8 cellular contexts compared by ENCODE assay signal in genomic region chr4:39181905-39182638, GRCh38. TPM values are rescaled to one million over a fixed set of nuclear protein-coding genes. Genes with fewer than 3 reads are reported as not detected.
DNase-seq lines count a peak whose midpoint lies in the region; ATAC-seq and TF ChIP-seq lines count a peak whose summit lies in the region.

Gene WDR19 (plus strand): TSS chr4:39182529. CDS start chr4:39182558, 29 bp downstream.

- H3K36me3 ChIP-seq in thyroid gland = peaks cover 3 to 6% of the 10 kb centered on the region in 2 donors

- H3K4me3 ChIP-seq in thyroid gland (replicated peaks in 1 of 3) = peak within 1 kb of the TSS; percentile 44 to 89 (median 51)

- H3K4me1 Mint-ChIP-seq in activated naive CD8-positive, alpha-beta T cell treated with anti-CD3 and anti-CD28 coated beads, Interleukin-2, amount 10 ng/mL, durations not matched to agents 7 days and 5 days = peaks cover 2% of the 10 kb centered on the region
- H3K4me1 Mint-ChIP-seq in osteocyte (ENCODE audit: unreplicated experiment) = peaks cover 11% of the 10 kb centered on the region

- no peaks in the 10 kb centered on the region for H3K9me3 Mint-ChIP-seq in activated naive CD8-positive, alpha-beta T cell treated with anti-CD3 and anti-CD28 coated beads, Interleukin-2, amount 10 ng/mL, durations not matched to agents 7 days and 5 days
- H3K9me3 Mint-ChIP-seq in osteocyte (ENCODE audit: unreplicated experiment) = no peaks in the 10 kb centered on the region

- TF ChIP-seq CTCF in osteocyte (IDR thresholded peaks at IDR 0.05) (peak; percentile 62), thyroid gland (IDR thresholded peaks at IDR 0.05) (peak in 5 of 6 experiments; percentile 26 to 60 (median 48))

- peak; percentile 43 for TF ChIP-seq POLR2A in GM10847 (IDR thresholded peaks at IDR 0.05; ENCODE audit: extremely low read depth, insufficient read length)
- peak in 1 of 2 donors; percentile 71 for TF ChIP-seq POLR2A in thyroid gland (IDR thresholded peaks at IDR 0.05)

- H3K27ac Mint-ChIP-seq in activated naive CD8-positive, alpha-beta T cell treated with anti-CD3 and anti-CD28 coated beads, Interleukin-2, amount 10 ng/mL, durations not matched to agents 7 days and 5 days = no peak within 1 kb of the TSS
- no peak within 1 kb of the TSS for H3K27ac Mint-ChIP-seq in osteocyte (ENCODE audit: unreplicated experiment)

- peaks cover 7 to 10% of the 10 kb centered on the region in 2 donors for H3K4me1 ChIP-seq in thyroid gland

- H3K9me3 ChIP-seq in thyroid gland = no peaks in the 10 kb centered on the region

- POLR2A ChIA-PET in activated naive CD8-positive, alpha-beta T cell treated with anti-CD3 and anti-CD28 coated beads, Interleukin-2, amount 10 ng/mL, durations not matched to agents 7 days and 5 days (lab: Charles Lee) = interaction anchor here (0.6 to 1.3 kb wide), 4 partner anchors 11 to 1401 kb away, joined by 3 read pairs; no protein-coding TSS in a partner anchor

- H3K27me3 Mint-ChIP-seq in activated naive CD8-positive, alpha-beta T cell treated with anti-CD3 and anti-CD28 coated beads, Interleukin-2, amount 10 ng/mL, durations not matched to agents 7 days and 5 days = peaks cover 8% of the 10 kb centered on the region
- peaks cover 2% of the 10 kb centered on the region for H3K27me3 Mint-ChIP-seq in osteocyte (ENCODE audit: unreplicated experiment)

- H3K27ac ChIP-seq in thyroid gland = peak within 1 kb of the TSS; percentile 41 to 58 (median 53)

- no peak within 1 kb of the TSS for H3K4me3 Mint-ChIP-seq in activated naive CD8-positive, alpha-beta T cell treated with anti-CD3 and anti-CD28 coated beads, Interleukin-2, amount 10 ng/mL, durations not matched to agents 7 days and 5 days
- peak within 1 kb of the TSS; percentile 38 for H3K4me3 Mint-ChIP-seq in osteocyte (ENCODE audit: unreplicated experiment)

- intact Hi-C loops in head of caudate nucleus (cut with DNase I) = loop anchor here (5.0 to 10.0 kb wide), 2 partner anchors 137 to 280 kb away; no protein-coding TSS in a partner anchor
- intact Hi-C loops in thyroid gland (cut with DNase I) = no loop called here

- WGBS in thyroid gland, 2 donors = 0 to 1% methylated on average over 43 to 48 of the region's 48 CpGs

- DNase-seq in NCI-H1092 treated with DMSO at 0.1 percent for 48 hours (lab: John Stamatoyannopoulos, UW) (peak; percentile 99), SKM-1 (lab: John Stamatoyannopoulos, UW; ENCODE audit: unreplicated experiment) (peak; percentile 97), head of caudate nucleus (peak; percentile 97 to 100 (median 100)), osteocyte (ENCODE audit: extremely low spot score, unreplicated experiment) (peak; percentile 99), thyroid gland (peak; percentile 99 to 100)
- peak; percentile 96 for DNase-seq in activated naive CD8-positive, alpha-beta T cell treated with anti-CD3 and anti-CD28 coated beads, Interleukin-2, amount 10 ng/mL, durations not matched to agents 7 days and 5 days

- ATAC-seq in HG02610 (IDR thresholded peaks at IDR 0.05; ENCODE audit: unreplicated experiment) = peak; percentile 99
- ATAC-seq in activated naive CD8-positive, alpha-beta T cell treated with anti-CD3 and anti-CD28 coated beads, Interleukin-2, amount 10 ng/mL, durations not matched to agents 7 days and 5 days (ENCODE audit: low read depth) = peak; percentile 99

- H3K36me3 Mint-ChIP-seq in activated naive CD8-positive, alpha-beta T cell treated with anti-CD3 and anti-CD28 coated beads, Interleukin-2, amount 10 ng/mL, durations not matched to agents 7 days and 5 days = peaks cover 4% of the 10 kb centered on the region
- H3K36me3 Mint-ChIP-seq in osteocyte (ENCODE audit: unreplicated experiment) = peaks cover 10% of the 10 kb centered on the region

- no peaks in the 10 kb centered on the region for H3K27me3 ChIP-seq in thyroid gland

RNA-seq across cellular contexts. Expression of gene WDR19, which starts in this region (rescaled TPM):
- 10 to 100 TPM; 14.2 to 21.0 TPM for total RNA-seq in activated naive CD8-positive, alpha-beta T cell treated with anti-CD3 and anti-CD28 coated beads, Interleukin-2, amount 10 ng/mL, durations not matched to agents 7 days and 5 days
- total RNA-seq in osteocyte (42.5 and 45.9 TPM in 2 replicates), thyroid gland (10 to 100 TPM; 62.9 to 92.9 (median 82.0) TPM)

Comparison
In these comparisons a context has a peak if more than half of its experiments do, and no peak if none do; other contexts are left out.
1. Peak in every context shown above with its lines: DNase-seq, ATAC-seq, H3K4me3 ChIP-seq and H3K27ac ChIP-seq.